14 cellular contexts compared by ENCODE assay signal in genomic region chr20:17683218-17684076, GRCh38. TPM values are rescaled to one million over a fixed set of nuclear protein-coding genes. Genes with fewer than 3 reads are reported as not detected.
A peak's percentile ranks its signal among the peaks of the same experiment; 100 is the strongest.
DNase-seq lines count a peak whose midpoint lies in the region; ATAC-seq and TF ChIP-seq lines count a peak whose summit lies in the region.
"Had no signal": no experiment of that assay in that cellular context is flagged by ENCODE, and none has a peak within 500 bp of the region (broad histone marks: within the 10 kb centered on the region; RNA-seq: fewer than 3 reads in every experiment).

No MANE protein-coding gene starts in this region.

- H3K36me3 ChIP-seq in suprapubic skin, result no peaks in the 10 kb centered on the region
- H3K36me3 ChIP-seq: gastroesophageal sphincter had no signal

- no peak for DNase-seq in activated naive CD4-positive, alpha-beta T cell treated with anti-CD3 and anti-CD28 coated beads, Interleukin-2, amount 10 ng/mL, durations not matched to agents 7 days and 5 days
- DNase-seq in activated naive CD4-positive, alpha-beta T cell treated with anti-CD3 and anti-CD28 coated beads, Interleukin-2, amount 50 U/mL, for 16 hours, result no peak
- DNase-seq in activated B cell treated with CpG ODN at 0.5 μM for 24 hours (no peak), immature natural killer cell (no peak), suprapubic skin (ENCODE audit: low spot score in 2 of 2) (no peak), iPS-NIHi7 (ENCODE audit: extremely low spot score) (no peak)
- DNase-seq in stimulated activated CD4-positive, alpha-beta T cell treated with anti-CD3 and anti-CD28 coated beads, Interleukin-15, amount 100 ng/mL, for 24 hours, result no peak

- H3K27me3 ChIP-seq in suprapubic skin, result no peaks in the 10 kb centered on the region
- H3K27me3 ChIP-seq: gastroesophageal sphincter had no signal

- no peak for TF ChIP-seq POLR2A in suprapubic skin (IDR thresholded peaks at IDR 0.05)

- 68% methylated on average over 10 of the region's 10 CpGs for WGBS in suprapubic skin

- no peak for TF ChIP-seq EP300 in suprapubic skin (IDR thresholded peaks at IDR 0.05)

- no peaks in the 10 kb centered on the region for H3K9me3 Mint-ChIP-seq in activated naive CD4-positive, alpha-beta T cell treated with anti-CD3 and anti-CD28 coated beads, Interleukin-2, amount 10 ng/mL, durations not matched to agents 7 days and 5 days
- peaks cover 2% of the 10 kb centered on the region for H3K9me3 Mint-ChIP-seq in activated B cell treated with CpG ODN at 0.5 μM for 24 hours
- H3K9me3 Mint-ChIP-seq in immature natural killer cell, result peaks cover 0 to 2% (median 0%) of the 10 kb centered on the region in 6 donors

- peaks cover 24% of the 10 kb centered on the region for H3K4me1 ChIP-seq in suprapubic skin

- peak overlapping the region; percentile 75 for H3K4me3 ChIP-seq in suprapubic skin

- no peak for ATAC-seq in activated B cell treated with CpG ODN at 0.5 μM for 24 hours (ENCODE audit: low read depth)
- ATAC-seq in HG02610 (IDR thresholded peaks at IDR 0.05; ENCODE audit: unreplicated experiment), result no peak

- intact Hi-C loops in activated B cell treated with CpG ODN at 0.5 μM for 24 hours (cut with micrococcal nuclease), result loop anchor here (2.0 to 5.0 kb wide), 3 partner anchors 813 to 904 kb away; partner anchors contain the start of genes DTD1, RBBP9 and SEC23B

- no peaks in the 10 kb centered on the region for H3K9me3 ChIP-seq in suprapubic skin
- H3K9me3 ChIP-seq: gastroesophageal sphincter, HAP-1 had no signal

- H3K27me3 Mint-ChIP-seq in activated naive CD4-positive, alpha-beta T cell treated with anti-CD3 and anti-CD28 coated beads, Interleukin-2, amount 10 ng/mL, durations not matched to agents 7 days and 5 days, result peaks cover 52% of the 10 kb centered on the region
- H3K27me3 Mint-ChIP-seq in activated B cell treated with CpG ODN at 0.5 μM for 24 hours (peaks cover 31% of the 10 kb centered on the region), immature natural killer cell (ENCODE audit: low read depth in 3 of 3) (peaks cover 21 to 26% (median 25%) of the 10 kb centered on the region in 3 donors)

- H3K4me1 Mint-ChIP-seq in activated naive CD4-positive, alpha-beta T cell treated with anti-CD3 and anti-CD28 coated beads, Interleukin-2, amount 10 ng/mL, durations not matched to agents 7 days and 5 days, result peaks cover 29% of the 10 kb centered on the region
- H3K4me1 Mint-ChIP-seq in activated B cell treated with CpG ODN at 0.5 μM for 24 hours (peaks cover 20% of the 10 kb centered on the region), immature natural killer cell (peaks cover 23 to 35% of the 10 kb centered on the region in 2 donors)

- H3K36me3 Mint-ChIP-seq in activated naive CD4-positive, alpha-beta T cell treated with anti-CD3 and anti-CD28 coated beads, Interleukin-2, amount 10 ng/mL, durations not matched to agents 7 days and 5 days, result peaks cover 9% of the 10 kb centered on the region
- H3K36me3 Mint-ChIP-seq in activated B cell treated with CpG ODN at 0.5 μM for 24 hours (ENCODE audit: low read depth) (no peaks in the 10 kb centered on the region), immature natural killer cell (peaks cover 0 to 3% (median 0%) of the 10 kb centered on the region in 3 donors)

- peak overlapping the region; percentile 25 for H3K4me3 Mint-ChIP-seq in activated naive CD4-positive, alpha-beta T cell treated with anti-CD3 and anti-CD28 coated beads, Interleukin-2, amount 10 ng/mL, durations not matched to agents 7 days and 5 days
- H3K4me3 Mint-ChIP-seq in activated B cell treated with CpG ODN at 0.5 μM for 24 hours, result peak overlapping the region; percentile 50
- peak overlapping the region; percentile 36 to 88 (median 75) for H3K4me3 Mint-ChIP-seq in immature natural killer cell

- H3K27ac Mint-ChIP-seq in activated naive CD4-positive, alpha-beta T cell treated with anti-CD3 and anti-CD28 coated beads, Interleukin-2, amount 10 ng/mL, durations not matched to agents 7 days and 5 days, result no peak overlapping the region
- H3K27ac Mint-ChIP-seq in activated B cell treated with CpG ODN at 0.5 μM for 24 hours (no peak overlapping the region), immature natural killer cell (peak overlapping the region in 2 of 6 donors; percentile 85 to 93)

- POLR2A ChIA-PET in activated B cell treated with CpG ODN at 0.5 μM for 24 hours (lab: Charles Lee), result interaction anchor here (1.0 to 2.9 kb wide), 13 partner anchors 147 to 824 kb away, joined by 3 to 22 read pairs (median 6); partner anchors contain the start of genes KAT14, MGME1, PET117 and SEC23B

- TF ChIP-seq CTCF in activated B cell treated with CpG ODN at 0.5 μM for 24 hours (IDR thresholded peaks at IDR 0.05), result no peak
- TF ChIP-seq CTCF in suprapubic skin (IDR thresholded peaks at IDR 0.05), result no peak

- CTCF ChIA-PET in activated naive CD4-positive, alpha-beta T cell treated with anti-CD3 and anti-CD28 coated beads, Interleukin-2, amount 10 ng/mL, durations not matched to agents 7 days and 5 days (lab: Charles Lee), result interaction anchor here (1.0 to 5.1 kb wide), 13 partner anchors 8 to 313 kb away, joined by 3 to 25 read pairs (median 5); partner anchors contain the start of genes BANF2 and BFSP1
- CTCF ChIA-PET in activated B cell treated with CpG ODN at 0.5 μM for 24 hours (lab: Charles Lee), result interaction anchor here (0.5 to 6.8 kb wide), 24 partner anchors 8 to 604 kb away, joined by 3 to 108 read pairs (median 4); partner anchors contain the start of genes DSTN, KAT14, PET117 and ZNF133

- no peak overlapping the region for H3K27ac ChIP-seq in suprapubic skin

RNA-seq across cellular contexts. Expression of gene RRBP1, which starts 1.4 kb away (rescaled TPM):
- total RNA-seq in activated B cell treated with CpG ODN at 0.5 μM for 24 hours (18.9 and 22.0 TPM in 2 replicates), suprapubic skin (10 to 100 TPM; 37.5 to 52.3 (median 41.3) TPM)
- polyA plus RNA-seq in immature natural killer cell, result 10 to 100 TPM in 1 of 3 donors, 1 to 10 TPM in 2; 4.1 to 39.0 (median 5.7) TPM

RNA-seq across cellular contexts. Expression of gene BANF2, which starts 16.3 kb away (rescaled TPM):
- total RNA-seq in activated B cell treated with CpG ODN at 0.5 μM for 24 hours, result not detected in 2 replicates
- polyA plus RNA-seq in immature natural killer cell, result not detected
- total RNA-seq in suprapubic skin, result not detected
- total RNA-seq: gastroesophageal sphincter, lung, M059J, sciatic nerve, ureter had no signal
- polyA plus RNA-seq: lung had no signal

Comparison
In these comparisons a context has a peak if more than half of its experiments do, and no peak if none do; other contexts are left out.
1. H3K4me3 Mint-ChIP-seq: peak in every context shown above with its lines; median percentile 75 in immature natural killer cell; 50 in activated B cell treated with CpG ODN at 0.5 μM for 24 hours; 25 in activated naive CD4-positive, alpha-beta T cell treated with anti-CD3 and anti-CD28 coated beads, Interleukin-2, amount 10 ng/mL, durations not matched to agents 7 days and 5 days.